ENCODE assay signal across 8 cellular contexts in genomic region chr1:84944767-84945486, GRCh38. TPM values are rescaled to one million over a fixed set of nuclear protein-coding genes. Genes with fewer than 3 reads are reported as not detected.
DNase-seq lines count a peak whose midpoint lies in the region; ATAC-seq and TF ChIP-seq lines count a peak whose summit lies in the region.

No MANE protein-coding gene starts in this region.

- peaks cover 11% of the 10 kb centered on the region for H3K9me1 ChIP-seq in IMR-90 (ENCODE audit: insufficient read depth, low read length)

- H3K4me3 ChIP-seq in IMR-90 (ENCODE audit: insufficient read depth, low read depth, low read length) (peak overlapping the region; percentile 1; the same call in 1 of the 2 replicates), OCI-LY7 (ENCODE audit: low read depth, low read length, poor library complexity, severe bottlenecking) (peak overlapping the region; percentile 55), fibroblast of mammary gland (ENCODE audit: control insufficient read depth, low read depth, low read length) (peak overlapping the region; percentile 42), subcutaneous abdominal adipose tissue (ENCODE audit: low read depth in 1 of 5, low read length in 5 of 5) (peak overlapping the region; percentile 67 to 89 (median 72))

- H3K27me3 ChIP-seq in IMR-90 (ENCODE audit: control insufficient read depth, insufficient read depth, low read length) = peaks cover 2% of the 10 kb centered on the region; the same call in 1 of the 2 replicates
- H3K27me3 ChIP-seq in subcutaneous abdominal adipose tissue (ENCODE audit: control insufficient read depth in 5 of 5, insufficient read depth in 4 of 5, low read length in 5 of 5) = peaks cover 0 to 2% (median 0%) of the 10 kb centered on the region in 5 donors

- DNase-seq in DMS53 (lab: John Stamatoyannopoulos, UW) (peak; percentile 96), IMR-90 (peak; percentile 93), OCI-LY7 (ENCODE audit: low spot score) (peak; percentile 91), fibroblast of mammary gland (ENCODE audit: low read depth) (peak; percentile 91), neural crest cell (ENCODE audit: low read depth, low spot score) (peak; percentile 72)
- DNase-seq in activated T-cell treated with anti-CD3 and anti-CD28 coated beads, Interleukin-2, amount 50 U/mL, for 48 hours = peak; percentile 55 to 65

- H3K36me3 ChIP-seq in IMR-90 (ENCODE audit: control insufficient read depth, insufficient read depth, low read length) (no peaks in the 10 kb centered on the region), OCI-LY7 (ENCODE audit: insufficient read depth, low read length) (peaks cover 65% of the 10 kb centered on the region), subcutaneous abdominal adipose tissue (ENCODE audit: control insufficient read depth in 5 of 5, insufficient read depth in 5 of 5, low read length in 5 of 5) (no peaks in the 10 kb centered on the region)

- H4K20me1 ChIP-seq in IMR-90 (ENCODE audit: insufficient read depth, low read length) (0 out of 2 replicates have a peak, but pooled peaks cover 3% of the 10 kb centered on the region), OCI-LY7 (ENCODE audit: insufficient read depth, low read length) (no peaks in the 10 kb centered on the region)

- H3K9me3 ChIP-seq in IMR-90 (ENCODE audit: control insufficient read depth, insufficient read depth, low read length) = peaks cover 2% of the 10 kb centered on the region; the same call in 1 of the 2 replicates
- peaks cover 4% of the 10 kb centered on the region; the same call in 1 of the 2 replicates for H3K9me3 ChIP-seq in OCI-LY7 (ENCODE audit: low read length)
- no peaks in the 10 kb centered on the region for H3K9me3 ChIP-seq in subcutaneous abdominal adipose tissue (ENCODE audit: control insufficient read depth in 5 of 5, low read length in 5 of 5)

- H3K4me1 ChIP-seq in IMR-90 (ENCODE audit: control insufficient read depth, insufficient read depth, low read length) (peaks cover 9% of the 10 kb centered on the region), OCI-LY7 (ENCODE audit: insufficient read depth, low read length, poor library complexity, severe bottlenecking) (peaks cover 20% of the 10 kb centered on the region), subcutaneous abdominal adipose tissue (ENCODE audit: control insufficient read depth in 5 of 5, insufficient read depth in 5 of 5, low read length in 5 of 5) (peaks cover 0 to 7% (median 0%) of the 10 kb centered on the region in 5 donors)

- H3K56ac ChIP-seq in IMR-90 (ENCODE audit: extremely low read depth, insufficient read depth, low read length) = no peak overlapping the region

- H3K23ac ChIP-seq in IMR-90 (ENCODE audit: low read depth, low read length) = no peak overlapping the region

- no peak overlapping the region for H4K91ac ChIP-seq in IMR-90 (ENCODE audit: insufficient read depth, low read depth, low read length)

- peak; percentile 81 for ATAC-seq in GM21526 (IDR thresholded peaks at IDR 0.05; ENCODE audit: low FRiP score, unreplicated experiment)
- peak; percentile 91 for ATAC-seq in IMR-90 (ENCODE audit: low read depth)

- H3K9me3 Mint-ChIP-seq in neural crest cell = peaks cover 3% of the 10 kb centered on the region

- no peak overlapping the region for H3K27ac ChIP-seq in IMR-90 (ENCODE audit: insufficient read depth, low read length)
- peak overlapping the region; percentile 52 for H3K27ac ChIP-seq in OCI-LY7 (ENCODE audit: low read depth, low read length, poor library complexity, severe bottlenecking)
- H3K27ac ChIP-seq in subcutaneous abdominal adipose tissue (ENCODE audit: low read depth, low read length) = peak overlapping the region; percentile 89

- H4K8ac ChIP-seq in IMR-90 (ENCODE audit: low read depth in 2 of 2, low read length in 2 of 2) = peak overlapping the region in 1 of 2 experiments; percentile 11; a peak in 1 of 4 replicates

- no TSS peak for BruUV-seq in IMR-90 (replicated peaks; lab: Mats Ljungman, UMichigan)
- no TSS peak for BruUV-seq in OCI-LY7 (replicated peaks; lab: Mats Ljungman, UMichigan)

- peaks cover 24% of the 10 kb centered on the region for H3K27me3 Mint-ChIP-seq in neural crest cell (ENCODE audit: low read depth)

- no peak overlapping the region for H2AK9ac ChIP-seq in IMR-90 (replicated peaks; ENCODE audit: low read depth, low read length, poor library complexity)

- H2AFZ ChIP-seq in IMR-90 (replicated peaks; ENCODE audit: low read length, poor library complexity) = peak overlapping the region; percentile 9
- peak overlapping the region; percentile 69; the same call in 1 of the 2 replicates for H2AFZ ChIP-seq in OCI-LY7 (ENCODE audit: low read length)

- dilution Hi-C loops in IMR-90 (cut with HindIII; ENCODE audit: low sequenced_read_pairs, unreplicated experiment) = no loop called here

- POLR2A ChIA-PET in IMR-90 (lab: Charles Lee; ENCODE audit: unreplicated experiment) (interaction anchor here (1.2 kb wide), 1 partner anchor 83 kb away, joined by 4 read pairs; no protein-coding TSS in a partner anchor), OCI-LY7 (lab: Charles Lee) (interaction anchor here (0.6 to 2.0 kb wide), 6 partner anchors 27 to 315 kb away, joined by 3 to 6 read pairs (median 4); partner anchors contain the start of gene C1orf52)

- H3K4me1 Mint-ChIP-seq in neural crest cell = peaks cover 7% of the 10 kb centered on the region

- H3K4me2 ChIP-seq in IMR-90 (ENCODE audit: low read depth, low read length) (peak overlapping the region; percentile 36; the same call in 1 of the 2 replicates), OCI-LY7 (ENCODE audit: low read length) (peak overlapping the region; percentile 70)

- no peak overlapping the region for H4K5ac ChIP-seq in IMR-90 (ENCODE audit: low read depth, low read length)

- WGBS in IMR-90 (ENCODE audit: extremely low coverage in 2 of 2, insufficient read length in 1 of 2), 2 experiments = no CpG with 5 or more reads among the region's 6 CpGs

- H3K36me3 Mint-ChIP-seq in neural crest cell (ENCODE audit: low read depth) = no peaks in the 10 kb centered on the region

- H3K27ac Mint-ChIP-seq in neural crest cell (ENCODE audit: unreplicated experiment) = no peak overlapping the region

- H3K9me2 ChIP-seq in OCI-LY7 (ENCODE audit: insufficient read depth, low read length) = no peaks in the 10 kb centered on the region

- H3K4me3 Mint-ChIP-seq in neural crest cell = no peak overlapping the region

- no peak overlapping the region for H2AK5ac ChIP-seq in IMR-90 (ENCODE audit: low read depth, low read length)

- H3K4ac ChIP-seq in IMR-90 (ENCODE audit: low read depth, low read length) = no peak overlapping the region

- H2BK20ac ChIP-seq in IMR-90 (ENCODE audit: low read depth, low read length) = no peak overlapping the region

- no peaks in the 10 kb centered on the region for H3K79me2 ChIP-seq in OCI-LY7 (ENCODE audit: insufficient read depth, low read depth, low read length)

- peak overlapping the region; percentile 31 for H2BK5ac ChIP-seq in IMR-90 (ENCODE audit: low read depth, low read length, poor library complexity, severe bottlenecking)

- intact Hi-C loops in IMR-90 (cut with micrococcal nuclease) (loop anchor here (1.0 kb wide), 6 partner anchors 82 to 314 kb away; partner anchors contain the start of genes C1orf52 and SYDE2), OCI-LY7 (cut with micrococcal nuclease; ENCODE audit: unreplicated experiment) (loop anchor here (1.0 to 2.0 kb wide), 6 partner anchors 27 to 314 kb away; partner anchors contain the start of gene C1orf52)

- CTCF ChIA-PET in IMR-90 (lab: Yijun Ruan, JAX) = interaction anchor here (0.5 to 3.4 kb wide), 37 partner anchors 9 to 1073 kb away, joined by 3 to 38 read pairs (median 4); partner anchors contain the start of genes BCL10, C1orf52 and SYDE2
- CTCF ChIA-PET in OCI-LY7 (lab: Charles Lee; ENCODE audit: unreplicated experiment) = interaction anchor here (0.8 to 1.2 kb wide), 5 partner anchors 9 to 331 kb away, joined by 3 to 13 read pairs (median 5); partner anchors contain the start of gene BCL10

- TF ChIP-seq CTCF in IMR-90 (conservative IDR thresholded peaks at IDR 0.05; ENCODE audit: low read depth, low read length) (peak; percentile 70), OCI-LY7 (conservative IDR thresholded peaks at IDR 0.05; ENCODE audit: low read length) (peak; percentile 99), fibroblast of mammary gland (conservative IDR thresholded peaks at IDR 0.05; ENCODE audit: control insufficient read depth, insufficient read depth, low read depth, low read length) (peak; percentile 77), neural crest cell (conservative IDR thresholded peaks at IDR 0.05) (peak; percentile 97)

- H3K9ac ChIP-seq in IMR-90 (ENCODE audit: low read depth, low read length) (no peak overlapping the region), subcutaneous abdominal adipose tissue (ENCODE audit: low read length in 5 of 5) (peak overlapping the region; percentile 65 to 84 (median 67))

- peak; percentile 51 for TF ChIP-seq POLR2A in IMR-90 (IDR thresholded peaks at IDR 0.05; ENCODE audit: low read depth, low read length)

- no peaks in the 10 kb centered on the region for H3K79me1 ChIP-seq in IMR-90 (ENCODE audit: low read depth in 1 of 2, low read length in 2 of 2)

- in situ Hi-C loops in IMR-90 (cut with MboI; ENCODE audit: low sequenced_read_pairs) = loop anchor here (5.0 to 25.0 kb wide), 2 partner anchors 312 to 333 kb away; partner anchors contain the start of gene C1orf52

- no peak overlapping the region for H2BK15ac ChIP-seq in IMR-90 (ENCODE audit: low read depth, low read length)

- H3K18ac ChIP-seq in IMR-90 (ENCODE audit: low read depth, low read length) = no peak overlapping the region

- no peak overlapping the region for H3K14ac ChIP-seq in IMR-90 (replicated peaks; ENCODE audit: low read depth, low read length)

- no peak overlapping the region for H2BK120ac ChIP-seq in IMR-90 (ENCODE audit: low read depth, low read length)

- TF ChIP-seq RAD21 in IMR-90 (IDR thresholded peaks at IDR 0.05; ENCODE audit: low read length) = peak; percentile 72

TF ChIP-seq in IMR-90, 13 proteins besides CTCF, POLR2A, EP300 and RAD21:
- peak; percentile 71 for TF ChIP-seq SMC3 (IDR thresholded peaks at IDR 0.05; ENCODE audit: low read depth, low read length)
- no peak for TF ChIP-seq CHD1 (IDR thresholded peaks at IDR 0.05; ENCODE audit: low read depth, low read length)

RNA-seq across cellular contexts. Expression of gene LPAR3, which starts 51.9 kb away (rescaled TPM):
- total RNA-seq in IMR-90 (2012; rRNA removed) (0.18 and 0.28 TPM in 2 replicates), OCI-LY7 (2022) (not detected in 2 replicates), neural crest cell (1.2 and 1.3 TPM in 2 replicates)
- polyA plus RNA-seq in IMR-90 (2012; rRNA removed) = 0.07 and 0.09 TPM in 2 replicates
- polyA plus RNA-seq in IMR-90 (2012; cell fraction: cytosol; rRNA removed) = 0.12 and 0.56 TPM in 2 replicates
- 0.03 TPM in 1 of 2 replicates, not detected in the other for polyA plus RNA-seq in IMR-90 (2012; cell fraction: nucleus; rRNA removed; ENCODE audit: low replicate concordance)
- total RNA-seq in OCI-LY7 (2014; rRNA removed; shearing (Covaris generic)) = not detected in 2 replicates

RNA-seq across cellular contexts. Expression of gene MCOLN2, which starts 52.0 kb away (rescaled TPM):
- 0.54 and 1.1 TPM in 2 replicates for total RNA-seq in IMR-90 (2012; rRNA removed)
- polyA plus RNA-seq in IMR-90 (2012; rRNA removed) = 0.27 and 0.43 TPM in 2 replicates
- polyA plus RNA-seq in IMR-90 (2012; cell fraction: cytosol; rRNA removed) = 0.08 and 0.11 TPM in 2 replicates
- 0.24 and 1.5 TPM in 2 replicates for polyA plus RNA-seq in IMR-90 (2012; cell fraction: nucleus; rRNA removed; ENCODE audit: low replicate concordance)
- total RNA-seq in OCI-LY7 (2014; rRNA removed; shearing (Covaris generic)) = 188 and 262 TPM in 2 replicates
- total RNA-seq in OCI-LY7 (2022) = 103 and 104 TPM in 2 replicates
- 0.52 and 1.0 TPM in 2 replicates for total RNA-seq in neural crest cell

Comparison
In these comparisons a context has a peak if more than half of its experiments do, and no peak if none do; other contexts are left out.
1. H3K4me3 ChIP-seq: peak in every context shown above with its lines; median percentile 72 in subcutaneous abdominal adipose tissue; 55 in OCI-LY7; 42 in fibroblast of mammary gland; 1 in IMR-90.
2. RNA of gene MCOLN2, which starts 52.0 kb away (total RNA-seq): 103 to 262 TPM in OCI-LY7; 0.52 to 1.0 TPM in neural crest cell and 0.54 to 1.1 TPM in IMR-90; every median in the first group is over 10 times any median in the second.
3. Peak in every context shown above with its lines, with median percentiles within 50 percentile points of each other: DNase-seq and CTCF ChIP-seq.